Comparison of ENCODE assay signal across 18 cellular contexts in genomic region chr2:180412224-180412623, GRCh38.
DNase-seq lines count a peak whose midpoint lies in the region; ATAC-seq and FAIRE-seq lines count a peak whose summit lies in the region.
"Had no signal": no experiment of that assay in that cellular context is flagged by ENCODE, and none has a peak within 500 bp of the region (broad histone marks: within the 10 kb centered on the region; RNA-seq: fewer than 3 reads in every experiment).

No MANE protein-coding gene starts in this region.

- H3K9ac ChIP-seq in mesenchymal stem cell (ENCODE audit: low read length), result no peak overlapping the region

- FAIRE-seq in GM18507 (lab: Jason Lieb, UNC), result peak; percentile 24
- FAIRE-seq: GM12891 had no signal

- in situ Hi-C loops in SK-MEL-5 (cut with HindIII; ENCODE audit: low pct_unique_long_range_greater_than_20kb, low sequenced_read_pairs), result no loop called here

- no peak overlapping the region for H2AFZ ChIP-seq in mesenchymal stem cell (ENCODE audit: low read depth, low read length)

- no peak overlapping the region for H2BK5ac ChIP-seq in mesenchymal stem cell (ENCODE audit: low read depth, low read length, poor library complexity, severe bottlenecking)

- no peak overlapping the region for H3K18ac ChIP-seq in mesenchymal stem cell (ENCODE audit: low read depth in 1 of 2, low read length in 2 of 2)

- no peak overlapping the region for H2BK15ac ChIP-seq in mesenchymal stem cell (ENCODE audit: low read depth, poor library complexity, severe bottlenecking)

- no peak overlapping the region for H3K23ac ChIP-seq in mesenchymal stem cell (ENCODE audit: low read length in 2 of 2)

- H3K27ac ChIP-seq in mesenchymal stem cell (ENCODE audit: low read length, poor library complexity, severe bottlenecking), result peak overlapping the region; percentile 64
- H3K27ac ChIP-seq: SJSA1 had no signal

- H2AK5ac ChIP-seq in mesenchymal stem cell (ENCODE audit: low read length, severe bottlenecking), result peak overlapping the region; percentile 71

- no peak overlapping the region for H4K91ac ChIP-seq in mesenchymal stem cell (ENCODE audit: low read length)

- H3K27me3 ChIP-seq in mesenchymal stem cell (ENCODE audit: control insufficient read depth in 1 of 2, insufficient read depth in 1 of 2, low read length in 2 of 2), result no peaks in the 10 kb centered on the region
- H3K27me3 ChIP-seq: SJSA1 had no signal

- no peak for DNase-seq in GM18507 (ENCODE audit: extremely low spot score, insufficient read length, low read depth)
- peak; percentile 28 for DNase-seq in SK-MEL-5 (ENCODE audit: low read depth, low spot score)
- DNase-seq in mesenchymal stem cell, result no peak
- DNase-seq in RKO (ENCODE audit: low spot score), result no peak
- DNase-seq in HK-2 (ENCODE audit: unreplicated experiment), result no peak
- no peak for DNase-seq in activated naive CD4-positive, alpha-beta T cell treated with Interleukin-2 at 50 U/mL for 16 hours
- DNase-seq: AML-193, Caco-2, KBM-7, NCI-H1092, NCI-H1694 treated with DMSO at 0.1 percent for 48 hours, NCI-H345, NCI-H748 treated with DMSO at 0.1 percent for 48 hours had no signal

- no peak overlapping the region for H2BK120ac ChIP-seq in mesenchymal stem cell (ENCODE audit: low read depth, low read length)

- H3K4me2 ChIP-seq in mesenchymal stem cell (ENCODE audit: low read length, poor library complexity, severe bottlenecking), result no peak overlapping the region

- no peak overlapping the region for H3K4ac ChIP-seq in mesenchymal stem cell (ENCODE audit: low read depth in 1 of 2, low read length in 2 of 2)

- H3K14ac ChIP-seq in mesenchymal stem cell (ENCODE audit: low read length in 2 of 2), result no peak overlapping the region

- H2BK12ac ChIP-seq in mesenchymal stem cell (ENCODE audit: low read length in 2 of 2), result no peak overlapping the region

- no peaks in the 10 kb centered on the region for H3K79me1 ChIP-seq in mesenchymal stem cell (replicated peaks; ENCODE audit: low read length, poor library complexity, severe bottlenecking)

- H3K4me3 ChIP-seq in mesenchymal stem cell (ENCODE audit: insufficient read depth in 1 of 2, low read depth in 1 of 2, low read length in 2 of 2), result no peak overlapping the region
- H3K4me3 ChIP-seq: HAP-1, SJSA1 had no signal

- WGBS in mesenchymal stem cell, result 88% methylated on average over 1 of the region's 4 CpGs

- peaks cover 5% of the 10 kb centered on the region for H3K9me3 ChIP-seq in mesenchymal stem cell (ENCODE audit: control insufficient read depth, low read length)
- H3K9me3 ChIP-seq: Caco-2, HAP-1, SJSA1 had no signal

- ATAC-seq in HG02798 (IDR thresholded peaks at IDR 0.05; ENCODE audit: poor library complexity, unreplicated experiment) (peak; percentile 34), GM21390 (IDR thresholded peaks at IDR 0.05; ENCODE audit: unreplicated experiment) (no peak)

- H3K4me1 ChIP-seq in mesenchymal stem cell (ENCODE audit: control insufficient read depth, insufficient read depth, low read depth, low read length), result peaks cover 2% of the 10 kb centered on the region
- H3K4me1 ChIP-seq: Caco-2, SJSA1 had no signal

- no peak overlapping the region for H4K8ac ChIP-seq in mesenchymal stem cell (ENCODE audit: low read length)

- H3K36me3 ChIP-seq in mesenchymal stem cell (ENCODE audit: control insufficient read depth in 1 of 2, insufficient read depth in 2 of 2, low read depth in 1 of 2, low read length in 2 of 2), result no peaks in the 10 kb centered on the region
- H3K36me3 ChIP-seq: HAP-1, SJSA1 had no signal
